Comparison of ENCODE assay signal across 14 cellular contexts in the genomic region with DNA sequence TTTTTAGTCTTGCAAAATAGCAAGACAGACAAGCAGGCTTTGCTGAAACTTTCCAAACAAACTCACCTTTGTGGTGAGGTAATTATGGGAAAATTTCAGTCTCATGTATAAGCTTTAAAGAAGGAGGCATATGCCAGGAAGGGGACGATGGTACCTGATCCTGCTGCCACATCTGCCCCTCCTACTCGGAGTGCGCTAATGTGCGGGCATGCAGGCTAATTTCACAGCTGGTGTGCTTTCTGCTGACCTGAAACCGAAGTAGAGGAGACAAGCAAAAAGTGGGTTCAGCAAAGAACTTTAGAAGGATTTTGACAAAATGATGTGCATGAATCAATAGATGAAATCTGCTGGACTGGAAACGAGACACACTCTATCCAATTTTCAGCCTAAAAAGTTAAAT.
DNase-seq lines count a peak whose midpoint lies in the region; ATAC-seq and TF ChIP-seq lines count a peak whose summit lies in the region.
"Had no signal": no experiment of that assay in that cellular context is flagged by ENCODE, and none has a peak within 500 bp of the region (broad histone marks: within the 10 kb centered on the region; RNA-seq: fewer than 3 reads in every experiment).

No MANE protein-coding gene starts in this region.

- H3K36me3 ChIP-seq in vagina (no peaks in the 10 kb centered on the region), adrenal gland (replicated peaks in 1 of 2) (no peaks in the 10 kb centered on the region)

- intact Hi-C loops in vagina (cut with DNase I) = no loop called here
- intact Hi-C loops in MCF 10A (cut with micrococcal nuclease) = no loop called here
- intact Hi-C loops in adrenal gland (cut with DNase I) = no loop called here

- H3K4me1 ChIP-seq in vagina (no peaks in the 10 kb centered on the region), adrenal gland (replicated peaks in 1 of 2) (no peaks in the 10 kb centered on the region)
- H3K4me1 ChIP-seq: Caco-2 had no signal

- H3K9me3 Mint-ChIP-seq in WTC11 (peaks cover 17% of the 10 kb centered on the region), neural crest cell (peaks cover 11% of the 10 kb centered on the region), MCF 10A (ENCODE audit: unreplicated experiment) (peaks cover 13% of the 10 kb centered on the region)

- H3K27ac Mint-ChIP-seq in WTC11 = no peak overlapping the region
- H3K27ac Mint-ChIP-seq in neural crest cell (ENCODE audit: unreplicated experiment) = peak overlapping the region; percentile 75
- H3K27ac Mint-ChIP-seq in MCF 10A (ENCODE audit: low read depth, unreplicated experiment) = no peak overlapping the region
- H3K27ac Mint-ChIP-seq: B cell; CD4-positive, alpha-beta T cell had no signal

- CTCF ChIA-PET in WTC11 (lab: Charles Lee) = no interaction called here
- CTCF ChIA-PET in MCF 10A (lab: Yijun Ruan, JAX) = interaction anchor here (0.9 kb wide), 1 partner anchor 1346 kb away, joined by 4 read pairs; no protein-coding TSS in a partner anchor

- 65 to 69% (median 68%) methylated on average over 6 of the region's 6 CpGs for WGBS in adrenal gland, 4 donors

- H3K4me1 Mint-ChIP-seq in WTC11 (peaks cover 13% of the 10 kb centered on the region), neural crest cell (no peaks in the 10 kb centered on the region), MCF 10A (ENCODE audit: insufficient read depth, unreplicated experiment) (peaks cover 8% of the 10 kb centered on the region)
- H3K4me1 Mint-ChIP-seq: B cell had no signal

- no TSS peak for BruUV-seq in MCF 10A (replicated peaks; lab: Mats Ljungman, UMichigan)

- H3K36me3 Mint-ChIP-seq in WTC11 (peaks cover 9% of the 10 kb centered on the region; the same call in 1 of the 2 replicates), neural crest cell (ENCODE audit: low read depth) (peaks cover 8% of the 10 kb centered on the region), MCF 10A (ENCODE audit: insufficient read depth, unreplicated experiment) (peaks cover 5% of the 10 kb centered on the region)

- TF ChIP-seq CTCF in WTC11 (IDR thresholded peaks at IDR 0.05) (no peak), neural crest cell (conservative IDR thresholded peaks at IDR 0.05) (no peak), vagina (IDR thresholded peaks at IDR 0.05) (no peak), MCF 10A (IDR thresholded peaks at IDR 0.05; ENCODE audit: unreplicated experiment) (no peak), adrenal gland (IDR thresholded peaks at IDR 0.05) (no peak)

- no peaks in the 10 kb centered on the region; the same call in 1 of the 2 replicates for H3K27me3 Mint-ChIP-seq in WTC11 (ENCODE audit: low read depth)
- H3K27me3 Mint-ChIP-seq in neural crest cell (ENCODE audit: low read depth) = peaks cover 49% of the 10 kb centered on the region
- H3K27me3 Mint-ChIP-seq in MCF 10A (ENCODE audit: insufficient read depth, unreplicated experiment) = peaks cover 30% of the 10 kb centered on the region

- H3K9me3 ChIP-seq in vagina (no peaks in the 10 kb centered on the region), adrenal gland (replicated peaks in 1 of 3) (no peaks in the 10 kb centered on the region)
- H3K9me3 ChIP-seq: Caco-2 had no signal

- no peak overlapping the region for H3K4me3 Mint-ChIP-seq in WTC11
- no peak overlapping the region for H3K4me3 Mint-ChIP-seq in neural crest cell
- no peak overlapping the region for H3K4me3 Mint-ChIP-seq in MCF 10A (ENCODE audit: unreplicated experiment)
- H3K4me3 Mint-ChIP-seq: B cell; CD4-positive, alpha-beta T cell; H9 had no signal

- no peak overlapping the region for H3K4me3 ChIP-seq in vagina
- no peak overlapping the region for H3K4me3 ChIP-seq in adrenal gland

- TF ChIP-seq POLR2A in vagina (IDR thresholded peaks at IDR 0.05) (no peak), adrenal gland (IDR thresholded peaks at IDR 0.05) (no peak)

- no peak for ATAC-seq in WTC11

- H3K27me3 ChIP-seq in vagina (no peaks in the 10 kb centered on the region), adrenal gland (no peaks in the 10 kb centered on the region)

- POLR2A ChIA-PET in WTC11 (lab: Charles Lee) = no interaction called here
- POLR2A ChIA-PET in MCF 10A (lab: Yijun Ruan, JAX) = no interaction called here

- no peak overlapping the region for H3K27ac ChIP-seq in vagina
- H3K27ac ChIP-seq in adrenal gland = no peak overlapping the region
- H3K27ac ChIP-seq: 22Rv1, C4-2B had no signal

- DNase-seq in NCI-H2171 treated with DMSO at 0.1 percent for 48 hours (lab: John Stamatoyannopoulos, UW) (peak; percentile 52), NCI-H2171 (lab: John Stamatoyannopoulos, UW) (no peak), WTC11 (ENCODE audit: low spot score) (no peak), neural crest cell (ENCODE audit: low read depth, low spot score) (no peak), vagina (ENCODE audit: extremely low spot score in 2 of 2) (peak; percentile 11 to 28), MCF 10A (ENCODE audit: unreplicated experiment) (no peak), NCI-H1417 (lab: John Stamatoyannopoulos, UW) (no peak), adrenal gland (no peak)
- DNase-seq: Caco-2; CD4-positive, alpha-beta T cell; H9 had no signal

TF ChIP-seq in WTC11, 78 proteins besides CTCF, POLR2A, EP300 and RAD21:
- TF ChIP-seq ZNF317 (CRISPR knock-in tag; IDR thresholded peaks at IDR 0.05; ENCODE audit: borderline replicate concordance, low read depth) (0 out of 2 replicates have a peak, but pooled peaks have one; percentile 42), ELF4 (CRISPR knock-in tag; IDR thresholded peaks at IDR 0.05; ENCODE audit: low read depth) (no peak)

Comparison
In these comparisons a context has a peak if more than half of its experiments do, and no peak if none do; other contexts are left out.
1. DNase-seq: peak in NCI-H2171 treated with DMSO at 0.1 percent for 48 hours (single experiment) and vagina (2 of 2); none in NCI-H2171 (single experiment), WTC11 (single experiment), neural crest cell (single experiment), MCF 10A (single experiment), NCI-H1417 (0 of 3) and adrenal gland (0 of 7).